27 cellular contexts compared by ENCODE assay signal in the genomic region with DNA sequence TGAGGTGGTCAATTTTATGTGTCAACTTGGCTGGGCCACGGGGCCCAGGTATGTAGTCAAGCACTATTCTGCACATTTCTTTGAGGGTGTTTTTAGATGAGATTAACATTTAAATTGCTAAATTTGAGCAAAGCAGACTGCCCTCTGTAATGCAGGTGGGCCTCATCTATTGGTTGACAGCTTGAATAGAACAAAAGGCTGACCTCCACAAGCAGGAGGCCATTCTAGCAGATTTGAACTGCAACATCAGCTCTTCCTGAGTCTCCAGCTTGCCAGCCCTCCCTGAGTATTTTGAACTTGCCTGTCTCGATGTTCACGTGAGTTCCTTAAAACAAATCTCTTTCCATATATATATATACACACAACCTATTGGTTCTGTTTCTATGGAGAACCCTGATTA.
"Had no signal": no experiment of that assay in that cellular context is flagged by ENCODE, and none has a peak within 500 bp of the region (broad histone marks: within the 10 kb centered on the region; RNA-seq: fewer than 3 reads in every experiment).

No MANE protein-coding gene starts in this region.

- H3K27me3 Mint-ChIP-seq: activated CD4-positive, alpha-beta memory T cell treated with anti-CD3 and anti-CD28 coated beads, Interleukin-2, amount 10 ng/mL, durations not matched to agents 7 days and 5 days; activated CD4-positive, alpha-beta T cell treated with anti-CD3 and anti-CD28 coated beads, Interleukin-2, amount 10 ng/mL, durations not matched to agents 7 days and 5 days; effector memory CD8-positive, alpha-beta T cell had no signal

- H3K4me1 Mint-ChIP-seq: activated CD4-positive, alpha-beta memory T cell treated with anti-CD3 and anti-CD28 coated beads, Interleukin-2, amount 10 ng/mL, durations not matched to agents 7 days and 5 days; activated CD4-positive, alpha-beta T cell treated with anti-CD3 and anti-CD28 coated beads, Interleukin-2, amount 10 ng/mL, durations not matched to agents 7 days and 5 days; activated T-helper 17 cell treated with anti-CD3 and anti-CD28 coated beads, Interleukin-2, amount 50 U/mL, for 72 hours had no signal

- H3K4me3 ChIP-seq: esophagus squamous epithelium, gastroesophageal sphincter, heart right ventricle, hepatocyte had no signal

- H3K27ac ChIP-seq: esophagus squamous epithelium, gastroesophageal sphincter, hepatocyte had no signal

- H3K9me3 Mint-ChIP-seq: activated CD4-positive, alpha-beta memory T cell treated with anti-CD3 and anti-CD28 coated beads, Interleukin-2, amount 10 ng/mL, durations not matched to agents 7 days and 5 days; activated CD4-positive, alpha-beta T cell treated with anti-CD3 and anti-CD28 coated beads, Interleukin-2, amount 10 ng/mL, durations not matched to agents 7 days and 5 days; activated T-helper 17 cell treated with anti-CD3 and anti-CD28 coated beads, Interleukin-2, amount 50 U/mL, for 72 hours had no signal

- DNase-seq: activated CD4-positive, alpha-beta memory T cell treated with anti-CD3 and anti-CD28 coated beads, Interleukin-2, amount 10 ng/mL, durations not matched to agents 7 days and 5 days; activated CD4-positive, alpha-beta T cell treated with anti-CD3 and anti-CD28 coated beads for 1 hour; activated CD4-positive, alpha-beta T cell treated with anti-CD3 and anti-CD28 coated beads for 4 hours; activated CD4-positive, alpha-beta T cell treated with anti-CD3 and anti-CD28 coated beads, Interleukin-2, amount 10 ng/mL, durations not matched to agents 7 days and 5 days; activated CD4-positive, alpha-beta T cell treated with anti-CD3 and anti-CD28 coated beads, Interleukin-2, amount 50 U/mL, for 4 hours; activated CD8-positive, alpha-beta memory T cell treated with anti-CD3 and anti-CD28 coated beads for 24 hours; activated effector memory CD4-positive, alpha-beta T cell treated with Interleukin-2 at 50 U/mL for 16 hours; activated gamma-delta T cell treated with Interleukin-2 at 50 U/mL for 16 hours; activated naive CD4-positive, alpha-beta T cell treated with anti-CD3 and anti-CD28 coated beads, Interleukin-2, amount 50 U/mL, for 16 hours; activated naive CD4-positive, alpha-beta T cell treated with Interleukin-2 at 50 U/mL for 16 hours; activated T-cell treated with anti-CD3 and anti-CD28 coated beads, Interleukin-2, amount 50 U/mL, for 4 hours; amniotic stem cell; anterior cingulate cortex; caudate nucleus; cortex of kidney; dermis blood vessel endothelial cell; effector CD4-positive, alpha-beta T cell; effector memory CD8-positive, alpha-beta T cell; erythroblast; esophagus squamous epithelium; foreskin melanocyte; heart right ventricle; T-helper 2 cell had no signal

- H2AFZ ChIP-seq: hepatocyte had no signal

- H3K27me3 ChIP-seq: gastroesophageal sphincter, heart right ventricle, hepatocyte had no signal

- H3K4me3 Mint-ChIP-seq: activated CD4-positive, alpha-beta memory T cell treated with anti-CD3 and anti-CD28 coated beads, Interleukin-2, amount 10 ng/mL, durations not matched to agents 7 days and 5 days; activated CD4-positive, alpha-beta T cell treated with anti-CD3 and anti-CD28 coated beads, Interleukin-2, amount 10 ng/mL, durations not matched to agents 7 days and 5 days; activated naive CD8-positive, alpha-beta T cell; activated T-cell treated with anti-CD3 and anti-CD28 coated beads, Interleukin-2, amount 50 U/mL, for 4 hours; activated T-helper 17 cell treated with anti-CD3 and anti-CD28 coated beads, Interleukin-2, amount 50 U/mL, for 72 hours; effector memory CD8-positive, alpha-beta T cell had no signal

- H3K9me3 ChIP-seq: esophagus squamous epithelium, gastroesophageal sphincter, heart right ventricle had no signal

- ATAC-seq: activated T-cell treated with anti-CD3 and anti-CD28 coated beads, Interleukin-2, amount 50 U/mL, for 4 hours; activated T-helper 17 cell treated with anti-CD3 and anti-CD28 coated beads, Interleukin-2, amount 50 U/mL, for 72 hours; effector memory CD8-positive, alpha-beta T cell; gastroesophageal sphincter; heart right ventricle had no signal

- H3K36me3 Mint-ChIP-seq: activated naive CD8-positive, alpha-beta T cell had no signal

- H3K4me2 ChIP-seq: hepatocyte had no signal

- H3K79me2 ChIP-seq: hepatocyte had no signal

- H3K27ac Mint-ChIP-seq: activated CD4-positive, alpha-beta memory T cell treated with anti-CD3 and anti-CD28 coated beads, Interleukin-2, amount 10 ng/mL, durations not matched to agents 7 days and 5 days; activated CD4-positive, alpha-beta T cell treated with anti-CD3 and anti-CD28 coated beads, Interleukin-2, amount 10 ng/mL, durations not matched to agents 7 days and 5 days; activated naive CD8-positive, alpha-beta T cell; activated T-helper 17 cell treated with anti-CD3 and anti-CD28 coated beads, Interleukin-2, amount 50 U/mL, for 72 hours; effector memory CD8-positive, alpha-beta T cell had no signal

- H3K36me3 ChIP-seq: esophagus squamous epithelium, gastroesophageal sphincter, heart right ventricle had no signal
